21 cellular contexts compared by ENCODE assay signal in genomic region chr17:41870627-41871026, GRCh38. TPM values are rescaled to one million over a fixed set of nuclear protein-coding genes. Genes with fewer than 3 reads are reported as not detected.
DNase-seq lines count a peak whose midpoint lies in the region; ATAC-seq, FAIRE-seq and TF ChIP-seq lines count a peak whose summit lies in the region.
"Had no signal": no experiment of that assay in that cellular context is flagged by ENCODE, and none has a peak within 500 bp of the region (broad histone marks: within the 10 kb centered on the region; RNA-seq: fewer than 3 reads in every experiment).

No MANE protein-coding gene starts in this region.

- no peak for TF ChIP-seq POLR2A in K562 (conservative IDR thresholded peaks at IDR 0.05)

- H3K79me2 ChIP-seq in K562 (ENCODE audit: control insufficient read depth, insufficient read depth, low read length) (no peaks in the 10 kb centered on the region), osteoblast (ENCODE audit: insufficient read depth, low read length) (peaks cover 2% of the 10 kb centered on the region)
- H3K79me2 ChIP-seq: parathyroid adenoma had no signal

- H3K27ac Mint-ChIP-seq in activated CD4-positive, alpha-beta T cell treated with anti-CD3 and anti-CD28 coated beads, Interleukin-2, amount 10 ng/mL, durations not matched to agents 24 days and 14 days = peak overlapping the region; percentile 81
- H3K27ac Mint-ChIP-seq in HFFc6 = peak overlapping the region; percentile 19
- H3K27ac Mint-ChIP-seq in activated T-helper 1 cell treated with anti-CD3 and anti-CD28 coated beads, Interleukin-12 subunit alpha, Interleukin-12 subunit beta, Interleukin-2, Interleukin-4 antibody, amounts not matched to agents 30 ng/mL and 10 ng/mL and 1 ng/mL, durations not matched to agents 14 hours and 24 hours and 36 hours = no peak overlapping the region
- H3K27ac Mint-ChIP-seq: CD8-positive, alpha-beta T cell; natural killer cell had no signal

- H3K4me1 ChIP-seq in K562 (replicated peaks in 1 of 2; ENCODE audit: control insufficient read depth in 2 of 2, insufficient read depth in 2 of 2, low read length in 2 of 2) (peaks cover 3 to 11% of the 10 kb centered on the region in 2 experiments; a peak in 4 of 5 replicates), osteoblast (ENCODE audit: insufficient read depth, low read length) (peaks cover under 1% of the 10 kb centered on the region)
- H3K4me1 ChIP-seq: parathyroid adenoma had no signal

- H3K9me1 ChIP-seq in K562 (ENCODE audit: control insufficient read depth, insufficient read depth, low read length) = peaks cover 4% of the 10 kb centered on the region

- BruUV-seq in K562 (replicated peaks; lab: Mats Ljungman, UMichigan) = no TSS peak

- no peaks in the 10 kb centered on the region for H3K27me3 Mint-ChIP-seq in activated CD4-positive, alpha-beta T cell treated with anti-CD3 and anti-CD28 coated beads, Interleukin-2, amount 10 ng/mL, durations not matched to agents 24 days and 14 days
- no peaks in the 10 kb centered on the region for H3K27me3 Mint-ChIP-seq in HFFc6 (ENCODE audit: insufficient read depth)
- H3K27me3 Mint-ChIP-seq in activated T-helper 1 cell treated with anti-CD3 and anti-CD28 coated beads, Interleukin-12 subunit alpha, Interleukin-12 subunit beta, Interleukin-2, Interleukin-4 antibody, amounts not matched to agents 30 ng/mL and 10 ng/mL and 1 ng/mL, durations not matched to agents 14 hours and 24 hours and 36 hours (ENCODE audit: insufficient read depth) = no peaks in the 10 kb centered on the region

- H3K9me3 Mint-ChIP-seq in activated CD4-positive, alpha-beta T cell treated with anti-CD3 and anti-CD28 coated beads, Interleukin-2, amount 10 ng/mL, durations not matched to agents 24 days and 14 days = no peaks in the 10 kb centered on the region
- no peaks in the 10 kb centered on the region for H3K9me3 Mint-ChIP-seq in HFFc6
- no peaks in the 10 kb centered on the region for H3K9me3 Mint-ChIP-seq in activated T-helper 1 cell treated with anti-CD3 and anti-CD28 coated beads, Interleukin-12 subunit alpha, Interleukin-12 subunit beta, Interleukin-2, Interleukin-4 antibody, amounts not matched to agents 30 ng/mL and 10 ng/mL and 1 ng/mL, durations not matched to agents 14 hours and 24 hours and 36 hours
- H3K9me3 Mint-ChIP-seq: CD8-positive, alpha-beta T cell; natural killer cell had no signal

- TF ChIP-seq EP300 in K562 (IDR thresholded peaks at IDR 0.05; ENCODE audit: low read length) = no peak

- ATAC-seq in K562 (peak; percentile 20; the same call in 1 of the 3 replicates), GM21723 (IDR thresholded peaks at IDR 0.05; ENCODE audit: unreplicated experiment) (no peak)
- ATAC-seq: CD8-positive, alpha-beta T cell; gastroesophageal sphincter; natural killer cell had no signal

- TF ChIP-seq RAD21 in K562 (CRISPR knock-in tag; conservative IDR thresholded peaks at IDR 0.05 in 1 of 2, IDR thresholded peaks at IDR 0.05 in 1 of 2) = no peak

- H3K4me3 Mint-ChIP-seq in activated CD4-positive, alpha-beta T cell treated with anti-CD3 and anti-CD28 coated beads, Interleukin-2, amount 10 ng/mL, durations not matched to agents 24 days and 14 days = no peak overlapping the region
- H3K4me3 Mint-ChIP-seq in HFFc6 = no peak overlapping the region
- no peak overlapping the region for H3K4me3 Mint-ChIP-seq in activated T-helper 1 cell treated with anti-CD3 and anti-CD28 coated beads, Interleukin-12 subunit alpha, Interleukin-12 subunit beta, Interleukin-2, Interleukin-4 antibody, amounts not matched to agents 30 ng/mL and 10 ng/mL and 1 ng/mL, durations not matched to agents 14 hours and 24 hours and 36 hours
- H3K4me3 Mint-ChIP-seq: CD8-positive, alpha-beta T cell; natural killer cell had no signal

- intact Hi-C loops in activated CD4-positive, alpha-beta T cell treated with anti-CD3 and anti-CD28 coated beads, Interleukin-2, amount 10 ng/mL, durations not matched to agents 24 days and 14 days (cut with micrococcal nuclease) = no loop called here
- intact Hi-C loops in K562 (cut with micrococcal nuclease) = no loop called here
- intact Hi-C loops in activated T-helper 1 cell treated with anti-CD3 and anti-CD28 coated beads, Interleukin-12 subunit alpha, Interleukin-12 subunit beta, Interleukin-2, Interleukin-4 antibody, amounts not matched to agents 30 ng/mL and 10 ng/mL and 1 ng/mL, durations not matched to agents 14 hours and 24 hours and 36 hours (cut with micrococcal nuclease) = no loop called here

- no peak for FAIRE-seq in K562 (lab: Jason Lieb, UNC)

- H3K36me3 Mint-ChIP-seq in activated CD4-positive, alpha-beta T cell treated with anti-CD3 and anti-CD28 coated beads, Interleukin-2, amount 10 ng/mL, durations not matched to agents 24 days and 14 days (ENCODE audit: low read depth) = peaks cover 80% of the 10 kb centered on the region
- peaks cover 42% of the 10 kb centered on the region for H3K36me3 Mint-ChIP-seq in HFFc6 (ENCODE audit: low read depth)
- H3K36me3 Mint-ChIP-seq in activated T-helper 1 cell treated with anti-CD3 and anti-CD28 coated beads, Interleukin-12 subunit alpha, Interleukin-12 subunit beta, Interleukin-2, Interleukin-4 antibody, amounts not matched to agents 30 ng/mL and 10 ng/mL and 1 ng/mL, durations not matched to agents 14 hours and 24 hours and 36 hours (ENCODE audit: low read depth) = peaks cover 40% of the 10 kb centered on the region

- H3K4me2 ChIP-seq in K562 (ENCODE audit: insufficient read depth, low read length) (no peak overlapping the region), osteoblast (ENCODE audit: insufficient read depth, low read length) (no peak overlapping the region)
- H3K4me2 ChIP-seq: KMS-11 had no signal

- CTCF ChIA-PET in K562 (lab: Yijun Ruan, JAX; ENCODE audit: low intra/inter-chr PET ratio) = no interaction called here

- H3K4me3 ChIP-seq in K562 (no peak overlapping the region), osteoblast (ENCODE audit: insufficient read depth, low read length) (no peak overlapping the region)
- H3K4me3 ChIP-seq: cardiac muscle cell, gastroesophageal sphincter had no signal

- POLR2A ChIA-PET in K562 (lab: Yijun Ruan, JAX) = interaction anchor here (0.6 to 1.2 kb wide), 4 partner anchors 10 to 806 kb away, joined by 3 to 6 read pairs (median 3); partner anchors contain the start of gene PLEKHH3

- H3K36me3 ChIP-seq in K562 (ENCODE audit: control insufficient read depth, insufficient read depth, low read length) (peaks cover 78% of the 10 kb centered on the region; the same call in 2 of the 3 replicates), osteoblast (ENCODE audit: insufficient read depth, low read length) (peaks cover 75% of the 10 kb centered on the region)

- DNase-seq in activated CD4-positive, alpha-beta T cell treated with anti-CD3 and anti-CD28 coated beads, Interleukin-2, amount 10 ng/mL, durations not matched to agents 24 days and 14 days = no peak
- DNase-seq in activated CD4-positive, alpha-beta T cell treated with anti-CD3 and anti-CD28 coated beads for 4 hours = no peak
- DNase-seq in HFFc6 (no peak), K562 (ENCODE audit: extremely low read depth in 1 of 4, low spot score in 3 of 4) (no peak), osteoblast (ENCODE audit: insufficient read length, low spot score, missing footprints) (no peak), MV-4-11 (lab: John Stamatoyannopoulos, UW) (no peak)
- DNase-seq in activated T-helper 1 cell treated with anti-CD3 and anti-CD28 coated beads, Interleukin-12 subunit alpha, Interleukin-12 subunit beta, Interleukin-2, Interleukin-4 antibody, amounts not matched to agents 30 ng/mL and 10 ng/mL and 1 ng/mL, durations not matched to agents 14 hours and 24 hours and 36 hours (ENCODE audit: low spot score) = no peak
- DNase-seq: ACHN; activated T-cell treated with anti-CD3 and anti-CD28 coated beads, Interleukin-2, amount 50 U/mL, for 1 hour; CD8-positive, alpha-beta T cell; mesendoderm; natural killer cell; NCI-H2081; NCI-H524 had no signal

- TF ChIP-seq CTCF in HFFc6 (IDR thresholded peaks at IDR 0.05) = no peak
- no peak for TF ChIP-seq CTCF in K562 (IDR thresholded peaks at IDR 0.05 in 2 of 3, conservative IDR thresholded peaks at IDR 0.05 in 1 of 3; ENCODE audit: insufficient read depth in 2 of 3, low read depth in 1 of 3, low read length in 3 of 3)
- TF ChIP-seq CTCF in osteoblast (IDR thresholded peaks at IDR 0.05; ENCODE audit: extremely low read depth, low read depth, low read length) = no peak

- WGBS in K562 (ENCODE audit: insufficient coverage, low coverage, missing lambda C conversion rate) = 76% methylated on average over 7 of the region's 7 CpGs

- no peak overlapping the region; a peak in 1 of 4 replicates for H3K9ac ChIP-seq in K562 (ENCODE audit: insufficient read depth in 1 of 2, low read depth in 2 of 2, low read length in 2 of 2)
- H3K9ac ChIP-seq: KMS-11, parathyroid adenoma had no signal

- no peaks in the 10 kb centered on the region for H3K27me3 ChIP-seq in K562 (ENCODE audit: control insufficient read depth in 2 of 2, insufficient read depth in 2 of 2, low read length in 2 of 2)
- no peaks in the 10 kb centered on the region for H3K27me3 ChIP-seq in osteoblast (ENCODE audit: insufficient read depth, low read length)
- H3K27me3 ChIP-seq: cardiac muscle cell, gastroesophageal sphincter had no signal

- H3K27ac ChIP-seq in K562 (ENCODE audit: extremely low read depth, low read depth, low read length) = no peak overlapping the region
- H3K27ac ChIP-seq in osteoblast (ENCODE audit: low read depth, low read length) = peak overlapping the region; percentile 19
- H3K27ac ChIP-seq: cardiac muscle cell, gastroesophageal sphincter, KMS-11, parathyroid adenoma had no signal

- H2AFZ ChIP-seq in K562 (ENCODE audit: low read depth, low read length) (no peak overlapping the region), osteoblast (ENCODE audit: low read length) (no peak overlapping the region)
- H2AFZ ChIP-seq: parathyroid adenoma had no signal

- peaks cover 36% of the 10 kb centered on the region for H3K4me1 Mint-ChIP-seq in activated CD4-positive, alpha-beta T cell treated with anti-CD3 and anti-CD28 coated beads, Interleukin-2, amount 10 ng/mL, durations not matched to agents 24 days and 14 days
- 0 out of 2 replicates have a peak, but pooled peaks cover under 1% of the 10 kb centered on the region for H3K4me1 Mint-ChIP-seq in HFFc6 (ENCODE audit: low read depth)
- H3K4me1 Mint-ChIP-seq in activated T-helper 1 cell treated with anti-CD3 and anti-CD28 coated beads, Interleukin-12 subunit alpha, Interleukin-12 subunit beta, Interleukin-2, Interleukin-4 antibody, amounts not matched to agents 30 ng/mL and 10 ng/mL and 1 ng/mL, durations not matched to agents 14 hours and 24 hours and 36 hours (ENCODE audit: low read depth) = peaks cover 30% of the 10 kb centered on the region

- H3K9me3 ChIP-seq in K562 (replicated peaks; ENCODE audit: control insufficient read depth, insufficient read depth, low read depth, low read length) (no peaks in the 10 kb centered on the region), osteoblast (ENCODE audit: low read depth, low read length) (no peaks in the 10 kb centered on the region)
- H3K9me3 ChIP-seq: gastroesophageal sphincter had no signal

- in situ Hi-C loops in K562 (cut with MboI) = no loop called here

- no peaks in the 10 kb centered on the region for H4K20me1 ChIP-seq in K562 (replicated peaks; ENCODE audit: control insufficient read depth, insufficient read depth, low read length)
- peaks cover 8% of the 10 kb centered on the region for H4K20me1 ChIP-seq in osteoblast (ENCODE audit: insufficient read depth, low read length)

RNA-seq across cellular contexts. Expression of gene KLHL11, which starts 5.4 kb away (rescaled TPM):
- 22.6 and 22.8 TPM in 2 replicates for total RNA-seq in activated CD4-positive, alpha-beta T cell treated with anti-CD3 and anti-CD28 coated beads, Interleukin-2, amount 10 ng/mL, durations not matched to agents 24 days and 14 days
- total RNA-seq in HFFc6 (2021; fragmentation: NEBNext Ultra II Directional; extraction: Animal tissue kit (Norgen Biotek cat#: 25700)) = 10 to 100 TPM; 13.4 to 16.2 (median 15.7) TPM
- total RNA-seq in K562 (2011; cell fraction: chromatin; rRNA removed; ENCODE audit: low replicate concordance) = 17.7 and 34.3 TPM in 2 replicates
- 11.2 and 16.2 TPM in 2 replicates for total RNA-seq in K562 (2011; cell fraction: nucleolus; rRNA removed)
- 12.0 and 16.3 TPM in 2 replicates for total RNA-seq in K562 (2011; cell fraction: nucleoplasm; rRNA removed)
- 15.8 and 16.0 TPM in 2 replicates for total RNA-seq in K562 (2014; rRNA removed)
- 14.8 and 17.4 TPM in 2 replicates for total RNA-seq in K562 (2014; rRNA removed; fragmentation: Illumina TruSeq; extraction: Trizol)
- 16.8 and 17.0 TPM in 2 replicates for total RNA-seq in K562 (2015; rRNA removed; fragmentation: Illumina TruSeq; extraction: Trizol)
- 12.4 and 13.8 TPM in 2 replicates for total RNA-seq in K562 (2021)
- polyA plus RNA-seq in K562 (2011; rRNA removed) = 6.1 and 10.3 TPM in 2 replicates
- polyA plus RNA-seq in K562 (2011; cell fraction: cytosol; rRNA removed) = 4.1 and 5.8 TPM in 2 replicates
- 2.9 and 3.2 TPM in 2 replicates for polyA plus RNA-seq in K562 (2011; cell fraction: nucleus; rRNA removed)
- 1.4 TPM in 2 replicates for polyA plus RNA-seq in K562 (2012)
- 3.0 and 3.5 TPM in 2 replicates for polyA plus RNA-seq in K562 (2014; fragmentation: Illumina TruSeq; extraction: Trizol)
- under 1 TPM; 0.20 to 0.28 TPM for polyA plus RNA-seq in K562 (2014; fragmentation: Nextera tagmentation; extraction: Ambion mirVana)
- 5.0 and 5.2 TPM in 2 replicates for polyA plus RNA-seq in K562 (2014; rRNA removed)
- 35.7 and 66.8 TPM in 2 replicates for polyA minus RNA-seq in K562 (2011; rRNA and poly(A)+ RNA removed)
- polyA minus RNA-seq in K562 (2011; cell fraction: cytosol; rRNA and poly(A)+ RNA removed) = 9.8 and 21.5 TPM in 2 replicates
- 4.6 and 6.0 TPM in 2 replicates for polyA minus RNA-seq in K562 (2011; cell fraction: nucleus; rRNA and poly(A)+ RNA removed)
- total RNA-seq in osteoblast = 28.6 and 34.7 TPM in 2 replicates
- total RNA-seq in activated T-helper 1 cell treated with anti-CD3 and anti-CD28 coated beads, Interleukin-12 subunit alpha, Interleukin-12 subunit beta, Interleukin-2, Interleukin-4 antibody, amounts not matched to agents 30 ng/mL and 10 ng/mL and 1 ng/mL, durations not matched to agents 14 hours and 24 hours and 36 hours = 20.0 and 21.7 TPM in 2 replicates

RNA-seq across cellular contexts. Expression of gene KLHL10, which starts 33.0 kb away (rescaled TPM):
- total RNA-seq in activated CD4-positive, alpha-beta T cell treated with anti-CD3 and anti-CD28 coated beads, Interleukin-2, amount 10 ng/mL, durations not matched to agents 24 days and 14 days = not detected in 2 replicates
- total RNA-seq in HFFc6 (2021; fragmentation: NEBNext Ultra II Directional; extraction: Animal tissue kit (Norgen Biotek cat#: 25700)) = not detected
- total RNA-seq in K562 (2011; cell fraction: chromatin; rRNA removed; ENCODE audit: low replicate concordance) = 0.67 and 1.6 TPM in 2 replicates
- 0.33 and 0.39 TPM in 2 replicates for total RNA-seq in K562 (2011; cell fraction: nucleolus; rRNA removed)
- 0.76 and 1.2 TPM in 2 replicates for total RNA-seq in K562 (2011; cell fraction: nucleoplasm; rRNA removed)
- total RNA-seq in K562 (2014; rRNA removed) (not detected in 2 replicates), K562 (2014; rRNA removed; fragmentation: Illumina TruSeq; extraction: Trizol) (not detected in 2 replicates), K562 (2015; rRNA removed; fragmentation: Illumina TruSeq; extraction: Trizol) (not detected in 2 replicates), K562 (2021) (not detected in 2 replicates), osteoblast (0.36 and 0.59 TPM in 2 replicates)
- polyA plus RNA-seq in K562 (2011; rRNA removed) (0.30 and 0.56 TPM in 2 replicates), K562 (2014; fragmentation: Illumina TruSeq; extraction: Trizol) (0.07 TPM in 1 of 2 replicates, not detected in the other), K562 (2014; fragmentation: Nextera tagmentation; extraction: Ambion mirVana) (under 1 TPM; 0.06 to 0.17 TPM), K562 (2014; rRNA removed) (not detected in 2 replicates)
- polyA plus RNA-seq in K562 (2011; cell fraction: cytosol; rRNA removed) = 0.13 and 0.21 TPM in 2 replicates
- 0.72 and 1.1 TPM in 2 replicates for polyA plus RNA-seq in K562 (2011; cell fraction: nucleus; rRNA removed)
- polyA plus RNA-seq in K562 (2012) = 0.09 and 0.11 TPM in 2 replicates
- 0.14 and 0.24 TPM in 2 replicates for polyA minus RNA-seq in K562 (2011; rRNA and poly(A)+ RNA removed)
- not detected in 2 replicates for polyA minus RNA-seq in K562 (2011; cell fraction: cytosol; rRNA and poly(A)+ RNA removed)
- not detected in 2 replicates for polyA minus RNA-seq in K562 (2011; cell fraction: nucleus; rRNA and poly(A)+ RNA removed)
- not detected in 2 replicates for total RNA-seq in activated T-helper 1 cell treated with anti-CD3 and anti-CD28 coated beads, Interleukin-12 subunit alpha, Interleukin-12 subunit beta, Interleukin-2, Interleukin-4 antibody, amounts not matched to agents 30 ng/mL and 10 ng/mL and 1 ng/mL, durations not matched to agents 14 hours and 24 hours and 36 hours
- total RNA-seq: CD8-positive, alpha-beta T cell; epithelial cell of proximal tubule; natural killer cell; skeletal muscle tissue had no signal
- polyA plus RNA-seq: cardiac muscle cell had no signal

RNA-seq across cellular contexts. Expression of gene NT5C3B, which starts 34.6 kb away (rescaled TPM):
- 46.2 and 47.3 TPM in 2 replicates for total RNA-seq in activated CD4-positive, alpha-beta T cell treated with anti-CD3 and anti-CD28 coated beads, Interleukin-2, amount 10 ng/mL, durations not matched to agents 24 days and 14 days
- 10 to 100 TPM; 33.9 to 55.2 (median 37.3) TPM for total RNA-seq in HFFc6 (2021; fragmentation: NEBNext Ultra II Directional; extraction: Animal tissue kit (Norgen Biotek cat#: 25700))
- total RNA-seq in K562 (2011; cell fraction: chromatin; rRNA removed; ENCODE audit: low replicate concordance) = 92.4 and 177 TPM in 2 replicates
- 104 and 115 TPM in 2 replicates for total RNA-seq in K562 (2011; cell fraction: nucleolus; rRNA removed)
- 81.6 and 114 TPM in 2 replicates for total RNA-seq in K562 (2011; cell fraction: nucleoplasm; rRNA removed)
- total RNA-seq in K562 (2014; rRNA removed) = 91.7 and 116 TPM in 2 replicates
- total RNA-seq in K562 (2014; rRNA removed; fragmentation: Illumina TruSeq; extraction: Trizol) = 85.0 and 90.4 TPM in 2 replicates
- total RNA-seq in K562 (2015; rRNA removed; fragmentation: Illumina TruSeq; extraction: Trizol) = 72.2 and 74.5 TPM in 2 replicates
- total RNA-seq in K562 (2021) = 80.6 and 82.6 TPM in 2 replicates
- 89.5 and 166 TPM in 2 replicates for polyA plus RNA-seq in K562 (2011; rRNA removed)
- polyA plus RNA-seq in K562 (2011; cell fraction: cytosol; rRNA removed) = 96.2 and 122 TPM in 2 replicates
- polyA plus RNA-seq in K562 (2011; cell fraction: nucleus; rRNA removed) = 125 and 160 TPM in 2 replicates
- 75.6 and 85.4 TPM in 2 replicates for polyA plus RNA-seq in K562 (2012)
- 119 and 127 TPM in 2 replicates for polyA plus RNA-seq in K562 (2014; fragmentation: Illumina TruSeq; extraction: Trizol)
- 10 to 100 TPM in 1 of 2 experiments, 1 to 10 TPM in 1; 2.0 to 10.8 TPM for polyA plus RNA-seq in K562 (2014; fragmentation: Nextera tagmentation; extraction: Ambion mirVana)
- 96.7 and 98.3 TPM in 2 replicates for polyA plus RNA-seq in K562 (2014; rRNA removed)
- 76.2 and 124 TPM in 2 replicates for polyA minus RNA-seq in K562 (2011; rRNA and poly(A)+ RNA removed)
- 30.3 and 44.0 TPM in 2 replicates for polyA minus RNA-seq in K562 (2011; cell fraction: cytosol; rRNA and poly(A)+ RNA removed)
- polyA minus RNA-seq in K562 (2011; cell fraction: nucleus; rRNA and poly(A)+ RNA removed) = 28.5 and 42.4 TPM in 2 replicates
- 69.8 and 70.4 TPM in 2 replicates for total RNA-seq in osteoblast
- total RNA-seq in activated T-helper 1 cell treated with anti-CD3 and anti-CD28 coated beads, Interleukin-12 subunit alpha, Interleukin-12 subunit beta, Interleukin-2, Interleukin-4 antibody, amounts not matched to agents 30 ng/mL and 10 ng/mL and 1 ng/mL, durations not matched to agents 14 hours and 24 hours and 36 hours = 40.8 and 44.5 TPM in 2 replicates

RNA-seq across cellular contexts. Expression of gene ACLY, which starts 48.1 kb away (rescaled TPM):
- total RNA-seq in activated CD4-positive, alpha-beta T cell treated with anti-CD3 and anti-CD28 coated beads, Interleukin-2, amount 10 ng/mL, durations not matched to agents 24 days and 14 days = 225 and 229 TPM in 2 replicates
- total RNA-seq in HFFc6 (2021; fragmentation: NEBNext Ultra II Directional; extraction: Animal tissue kit (Norgen Biotek cat#: 25700)) = 100 to 1,000 TPM; 254 to 315 (median 279) TPM
- total RNA-seq in K562 (2011; cell fraction: chromatin; rRNA removed; ENCODE audit: low replicate concordance) = 153 and 277 TPM in 2 replicates
- 161 TPM in 2 replicates for total RNA-seq in K562 (2011; cell fraction: nucleolus; rRNA removed)
- 163 and 174 TPM in 2 replicates for total RNA-seq in K562 (2011; cell fraction: nucleoplasm; rRNA removed)
- total RNA-seq in K562 (2014; rRNA removed) (114 and 123 TPM in 2 replicates), K562 (2014; rRNA removed; fragmentation: Illumina TruSeq; extraction: Trizol) (112 and 125 TPM in 2 replicates), K562 (2015; rRNA removed; fragmentation: Illumina TruSeq; extraction: Trizol) (129 and 131 TPM in 2 replicates), K562 (2021) (261 and 280 TPM in 2 replicates), osteoblast (271 and 273 TPM in 2 replicates)
- polyA plus RNA-seq in K562 (2011; rRNA removed) (163 and 165 TPM in 2 replicates), K562 (2014; fragmentation: Illumina TruSeq; extraction: Trizol) (194 and 206 TPM in 2 replicates), K562 (2014; fragmentation: Nextera tagmentation; extraction: Ambion mirVana) (10 to 100 TPM; 42.9 to 58.5 TPM), K562 (2014; rRNA removed) (120 and 129 TPM in 2 replicates)
- polyA plus RNA-seq in K562 (2011; cell fraction: cytosol; rRNA removed) = 156 and 184 TPM in 2 replicates
- polyA plus RNA-seq in K562 (2011; cell fraction: nucleus; rRNA removed) = 114 and 149 TPM in 2 replicates
- 94.5 and 161 TPM in 2 replicates for polyA plus RNA-seq in K562 (2012)
- 244 and 312 TPM in 2 replicates for polyA minus RNA-seq in K562 (2011; rRNA and poly(A)+ RNA removed)
- 258 TPM in 2 replicates for polyA minus RNA-seq in K562 (2011; cell fraction: cytosol; rRNA and poly(A)+ RNA removed)
- 49.9 and 63.5 TPM in 2 replicates for polyA minus RNA-seq in K562 (2011; cell fraction: nucleus; rRNA and poly(A)+ RNA removed)
- 200 and 211 TPM in 2 replicates for total RNA-seq in activated T-helper 1 cell treated with anti-CD3 and anti-CD28 coated beads, Interleukin-12 subunit alpha, Interleukin-12 subunit beta, Interleukin-2, Interleukin-4 antibody, amounts not matched to agents 30 ng/mL and 10 ng/mL and 1 ng/mL, durations not matched to agents 14 hours and 24 hours and 36 hours

RNA-seq across cellular contexts. Expression of gene FKBP10, which starts 57.8 kb away (rescaled TPM):
- 0.31 and 0.47 TPM in 2 replicates for total RNA-seq in activated CD4-positive, alpha-beta T cell treated with anti-CD3 and anti-CD28 coated beads, Interleukin-2, amount 10 ng/mL, durations not matched to agents 24 days and 14 days
- 100 to 1,000 TPM; 417 to 500 (median 442) TPM for total RNA-seq in HFFc6 (2021; fragmentation: NEBNext Ultra II Directional; extraction: Animal tissue kit (Norgen Biotek cat#: 25700))
- 17.5 and 38.2 TPM in 2 replicates for total RNA-seq in K562 (2011; cell fraction: chromatin; rRNA removed; ENCODE audit: low replicate concordance)
- 21.8 and 23.9 TPM in 2 replicates for total RNA-seq in K562 (2011; cell fraction: nucleolus; rRNA removed)
- 14.6 and 17.6 TPM in 2 replicates for total RNA-seq in K562 (2011; cell fraction: nucleoplasm; rRNA removed)
- total RNA-seq in K562 (2014; rRNA removed) (1.3 and 1.6 TPM in 2 replicates), K562 (2014; rRNA removed; fragmentation: Illumina TruSeq; extraction: Trizol) (0.57 and 0.76 TPM in 2 replicates), K562 (2015; rRNA removed; fragmentation: Illumina TruSeq; extraction: Trizol) (0.72 and 0.94 TPM in 2 replicates), K562 (2021) (2.6 and 3.0 TPM in 2 replicates), osteoblast (387 and 396 TPM in 2 replicates)
- polyA plus RNA-seq in K562 (2011; rRNA removed) (1.5 and 7.1 TPM in 2 replicates), K562 (2014; fragmentation: Illumina TruSeq; extraction: Trizol) (2.0 and 2.7 TPM in 2 replicates), K562 (2014; fragmentation: Nextera tagmentation; extraction: Ambion mirVana) (under 1 TPM in 1 of 2 experiments, not detected in 1; 0.03 TPM), K562 (2014; rRNA removed) (2.5 and 6.5 TPM in 2 replicates)
- 4.0 and 4.6 TPM in 2 replicates for polyA plus RNA-seq in K562 (2011; cell fraction: cytosol; rRNA removed)
- 28.3 and 44.3 TPM in 2 replicates for polyA plus RNA-seq in K562 (2011; cell fraction: nucleus; rRNA removed)
- 2.7 and 3.1 TPM in 2 replicates for polyA plus RNA-seq in K562 (2012)
- polyA minus RNA-seq in K562 (2011; rRNA and poly(A)+ RNA removed) = 0.63 and 1.1 TPM in 2 replicates
- polyA minus RNA-seq in K562 (2011; cell fraction: cytosol; rRNA and poly(A)+ RNA removed) = 1.6 and 4.7 TPM in 2 replicates
- polyA minus RNA-seq in K562 (2011; cell fraction: nucleus; rRNA and poly(A)+ RNA removed) = 2.6 and 5.1 TPM in 2 replicates
- 0.62 and 1.1 TPM in 2 replicates for total RNA-seq in activated T-helper 1 cell treated with anti-CD3 and anti-CD28 coated beads, Interleukin-12 subunit alpha, Interleukin-12 subunit beta, Interleukin-2, Interleukin-4 antibody, amounts not matched to agents 30 ng/mL and 10 ng/mL and 1 ng/mL, durations not matched to agents 14 hours and 24 hours and 36 hours
